ENCODE assay signal across 10 cellular contexts in genomic region chr1:47752048-47752451, GRCh38.
DNase-seq lines count a peak whose midpoint lies in the region; TF ChIP-seq lines count a peak whose summit lies in the region.
"Had no signal": no experiment of that assay in that cellular context is flagged by ENCODE, and none has a peak within 500 bp of the region (broad histone marks: within the 10 kb centered on the region; RNA-seq: fewer than 3 reads in every experiment).

No MANE protein-coding gene starts in this region.

- no peak overlapping the region for H3K4me3 ChIP-seq in mammary epithelial cell (replicated peaks in 1 of 3; ENCODE audit: insufficient read depth in 1 of 3, low read depth in 2 of 3, low read length in 3 of 3)
- H3K4me3 ChIP-seq in hepatocyte, result no peak overlapping the region
- H3K4me3 ChIP-seq in rectal smooth muscle tissue (ENCODE audit: low read length), result no peak overlapping the region

- no peaks in the 10 kb centered on the region for H3K9me3 ChIP-seq in mammary epithelial cell (replicated peaks; ENCODE audit: insufficient read depth, low read length)
- no peaks in the 10 kb centered on the region for H3K9me3 ChIP-seq in hepatocyte (ENCODE audit: low read depth)

- H3K4me3 Mint-ChIP-seq in CD14-positive monocyte, result no peak overlapping the region
- H3K4me3 Mint-ChIP-seq: naive thymus-derived CD8-positive, alpha-beta T cell had no signal

- H3K9me3 Mint-ChIP-seq in CD14-positive monocyte, result peaks cover 0 to 2% (median 0%) of the 10 kb centered on the region in 7 donors
- H3K9me3 Mint-ChIP-seq: naive thymus-derived CD8-positive, alpha-beta T cell had no signal

- CTCF ChIA-PET in mammary epithelial cell (lab: Charles Lee; ENCODE audit: low non-redundant PET), result no interaction called here

- H3K36me3 ChIP-seq in mammary epithelial cell (ENCODE audit: insufficient read depth, low read length), result no peaks in the 10 kb centered on the region
- no peaks in the 10 kb centered on the region for H3K36me3 ChIP-seq in hepatocyte (replicated peaks; ENCODE audit: insufficient read depth, low read depth)
- no peaks in the 10 kb centered on the region for H3K36me3 ChIP-seq in rectal smooth muscle tissue (ENCODE audit: control insufficient read depth, insufficient read depth, low read length)

- H3K79me2 ChIP-seq in mammary epithelial cell (ENCODE audit: insufficient read depth, low read length) (no peaks in the 10 kb centered on the region), hepatocyte (no peaks in the 10 kb centered on the region)

- no peak overlapping the region for H3K27ac ChIP-seq in mammary epithelial cell (ENCODE audit: insufficient read depth, low read depth, low read length)
- H3K27ac ChIP-seq in hepatocyte, result peak overlapping the region; percentile 25
- H3K27ac ChIP-seq in rectal smooth muscle tissue (ENCODE audit: low read depth, low read length), result peak overlapping the region; percentile 74

- no TSS peak for BruUV-seq in mammary epithelial cell (replicated peaks; lab: Mats Ljungman, UMichigan)

- H3K4me2 ChIP-seq in mammary epithelial cell (ENCODE audit: insufficient read depth, low read depth, low read length), result no peak overlapping the region
- H3K4me2 ChIP-seq in hepatocyte, result no peak overlapping the region

- peaks cover 0 to 4% (median 3%) of the 10 kb centered on the region in 3 donors for H3K27me3 Mint-ChIP-seq in CD14-positive monocyte (ENCODE audit: low read depth in 3 of 3)

- 21% methylated on average over 15 of the region's 15 CpGs for WGBS in mammary epithelial cell (ENCODE audit: low coverage, missing lambda C conversion rate)
- WGBS in hepatocyte (ENCODE audit: low lambda C conversion rate, missing lambda C conversion rate), result 49% methylated on average over 15 of the region's 15 CpGs

- TF ChIP-seq CTCF in mammary epithelial cell (conservative IDR thresholded peaks at IDR 0.05 in 1 of 2, IDR thresholded peaks at IDR 0.05 in 1 of 2; ENCODE audit: extremely low read depth in 1 of 2, insufficient read depth in 1 of 2, low read depth in 1 of 2, low read length in 2 of 2) (no peak), hepatocyte (IDR thresholded peaks at IDR 0.05; ENCODE audit: poor library complexity) (no peak), CD14-positive monocyte (IDR thresholded peaks at IDR 0.05) (no peak)

- in situ Hi-C loops in mammary epithelial cell (cut with MboI; ENCODE audit: low sequenced_read_pairs in 2 of 2), result loop anchor here in 1 of 2 donors (25.0 kb wide), 1 partner anchor 460 kb away; the partner anchor contains the start of gene SLC5A9

- H3K27me3 ChIP-seq in mammary epithelial cell (ENCODE audit: insufficient read depth, low read length) (no peaks in the 10 kb centered on the region), hepatocyte (no peaks in the 10 kb centered on the region), rectal smooth muscle tissue (ENCODE audit: control insufficient read depth, insufficient read depth, low read length) (no peaks in the 10 kb centered on the region)

- H4K20me1 ChIP-seq in mammary epithelial cell (ENCODE audit: insufficient read depth, low read length), result no peaks in the 10 kb centered on the region
- H4K20me1 ChIP-seq in hepatocyte (ENCODE audit: insufficient read depth, poor library complexity, severe bottlenecking), result no peaks in the 10 kb centered on the region

- dilution Hi-C loops in mammary epithelial cell (cut with HindIII; ENCODE audit: low sequenced_read_pairs), result no loop called here

- peak overlapping the region; percentile 96 for H2AFZ ChIP-seq in mammary epithelial cell (ENCODE audit: low read depth, low read length)
- no peak overlapping the region for H2AFZ ChIP-seq in hepatocyte

- no peaks in the 10 kb centered on the region for H3K9me2 ChIP-seq in hepatocyte (replicated peaks; ENCODE audit: insufficient read depth)

- DNase-seq in EH (ENCODE audit: low read depth) (peak; percentile 32), mammary epithelial cell (no peak), hepatocyte (ENCODE audit: low spot score) (peak; percentile 58), T-helper 9 cell (no peak), CD14-positive monocyte (ENCODE audit: low spot score) (no peak), kidney glomerular epithelial cell (lab: John Stamatoyannopoulos, UW) (no peak), hypothalamus (lab: John Stamatoyannopoulos, UW) (no peak)
- DNase-seq: activated CD4-positive, CD25-positive, alpha-beta regulatory T cell treated with anti-CD3 and anti-CD28 coated beads, Interleukin-2, amount 50 U/mL, for 72 hours; naive thymus-derived CD8-positive, alpha-beta T cell had no signal

- intact Hi-C loops in mammary epithelial cell (cut with micrococcal nuclease) (no loop called here), CD14-positive monocyte (cut with micrococcal nuclease) (no loop called here)

- H3K36me3 Mint-ChIP-seq in CD14-positive monocyte, result no peaks in the 10 kb centered on the region
- H3K36me3 Mint-ChIP-seq: naive thymus-derived CD8-positive, alpha-beta T cell had no signal

- H3K4me1 ChIP-seq in mammary epithelial cell (ENCODE audit: insufficient read depth, low read length) (peaks cover 4% of the 10 kb centered on the region), hepatocyte (ENCODE audit: insufficient read depth) (peaks cover 6% of the 10 kb centered on the region), rectal smooth muscle tissue (ENCODE audit: control insufficient read depth, insufficient read depth, low read length) (no peaks in the 10 kb centered on the region)

- H3K9ac ChIP-seq in mammary epithelial cell (ENCODE audit: insufficient read depth, low read length) (no peak overlapping the region), rectal smooth muscle tissue (ENCODE audit: low read length) (no peak overlapping the region)

- no peaks in the 10 kb centered on the region for H3K4me1 Mint-ChIP-seq in CD14-positive monocyte
- H3K4me1 Mint-ChIP-seq: naive thymus-derived CD8-positive, alpha-beta T cell had no signal

- no peak overlapping the region for H3K27ac Mint-ChIP-seq in CD14-positive monocyte
- H3K27ac Mint-ChIP-seq: naive thymus-derived CD8-positive, alpha-beta T cell had no signal

Comparison
In these comparisons a context has a peak if more than half of its experiments do, and no peak if none do; other contexts are left out.
1. DNase-seq: peak in EH (single experiment) and hepatocyte (single experiment); none in mammary epithelial cell (single experiment), T-helper 9 cell (single experiment), CD14-positive monocyte (single experiment), kidney glomerular epithelial cell (single experiment) and hypothalamus (0 of 51).